In genomic region chr2:60033325-60033724, GRCh38 we compare ENCODE assay signal across 21 cellular contexts.
"Had no signal": no experiment of that assay in that cellular context is flagged by ENCODE, and none has a peak within 500 bp of the region (broad histone marks: within the 10 kb centered on the region; RNA-seq: fewer than 3 reads in every experiment).

No MANE protein-coding gene starts in this region.

- H3K4me3 ChIP-seq: lung, psoas muscle, right lobe of liver, tibial artery, upper lobe of left lung, vagina had no signal

- H3K27ac ChIP-seq: foreskin keratinocyte, neutrophil, psoas muscle, right lobe of liver, tibial artery, upper lobe of left lung, vagina had no signal

- H3K36me3 ChIP-seq: neutrophil, right lobe of liver, tibial artery, upper lobe of left lung, vagina had no signal

- FAIRE-seq: kidney had no signal

- DNase-seq: effector memory CD8-positive, alpha-beta T cell; foreskin keratinocyte; immature natural killer cell; kidney; left cardiac atrium; left ventricle myocardium superior; mesendoderm; naive thymus-derived CD8-positive, alpha-beta T cell; psoas muscle; retina; right lobe of liver; stimulated activated CD4-positive, alpha-beta T cell treated with anti-CD3 and anti-CD28 coated beads, Interleukin-4, amount 100 ng/mL, for 1 hour; stimulated activated CD8-positive, alpha-beta memory T cell treated with anti-CD3 and anti-CD28 coated beads, Interleukin-4, amount 100 ng/mL, for 48 hours; tibial artery; upper lobe of left lung had no signal

- H3K4me3 Mint-ChIP-seq: dendritic cell treated with granulocyte-macrophage colony-stimulating factor and Interleukin-4, amounts not matched to agents 40 ng/mL and 50 ng/mL, for 4 days; effector memory CD8-positive, alpha-beta T cell; immature natural killer cell; naive thymus-derived CD8-positive, alpha-beta T cell; stimulated activated effector memory CD8-positive, alpha-beta T cell treated with anti-CD3 and anti-CD28 coated beads, Interleukin-12 subunit alpha, Interleukin-12 subunit beta, amount 100 ng/mL, for 72 hours; stimulated activated naive CD8-positive, alpha-beta T cell treated with anti-CD3 and anti-CD28 coated beads, Interleukin-15, Interleukin-2, amounts not matched to agents 100 ng/mL and 50 ng/mL, for 24 hours had no signal

- H3K9me3 ChIP-seq: neutrophil, right lobe of liver, vagina had no signal

- H3K27ac Mint-ChIP-seq: dendritic cell treated with granulocyte-macrophage colony-stimulating factor and Interleukin-4, amounts not matched to agents 40 ng/mL and 50 ng/mL, for 4 days; effector memory CD8-positive, alpha-beta T cell; immature natural killer cell; naive thymus-derived CD8-positive, alpha-beta T cell; stimulated activated effector memory CD8-positive, alpha-beta T cell treated with anti-CD3 and anti-CD28 coated beads, Interleukin-12 subunit alpha, Interleukin-12 subunit beta, amount 100 ng/mL, for 72 hours; stimulated activated naive CD8-positive, alpha-beta T cell treated with anti-CD3 and anti-CD28 coated beads, Interleukin-15, Interleukin-2, amounts not matched to agents 100 ng/mL and 50 ng/mL, for 24 hours had no signal

- ATAC-seq: effector memory CD8-positive, alpha-beta T cell; foreskin keratinocyte; left cardiac atrium; left ventricle myocardium superior; naive thymus-derived CD8-positive, alpha-beta T cell; psoas muscle; right lobe of liver; stimulated activated effector memory CD8-positive, alpha-beta T cell treated with anti-CD3 and anti-CD28 coated beads, Interleukin-12 subunit alpha, Interleukin-12 subunit beta, amount 100 ng/mL, for 72 hours had no signal

- H3K27me3 Mint-ChIP-seq: dendritic cell treated with granulocyte-macrophage colony-stimulating factor and Interleukin-4, amounts not matched to agents 40 ng/mL and 50 ng/mL, for 4 days; effector memory CD8-positive, alpha-beta T cell; naive thymus-derived CD8-positive, alpha-beta T cell; stimulated activated naive CD8-positive, alpha-beta T cell treated with anti-CD3 and anti-CD28 coated beads, Interleukin-15, Interleukin-2, amounts not matched to agents 100 ng/mL and 50 ng/mL, for 24 hours had no signal

- H3K4me1 ChIP-seq: psoas muscle, right lobe of liver, tibial artery, upper lobe of left lung, vagina had no signal

- H3K36me3 Mint-ChIP-seq: immature natural killer cell; stimulated activated effector memory CD8-positive, alpha-beta T cell treated with anti-CD3 and anti-CD28 coated beads, Interleukin-12 subunit alpha, Interleukin-12 subunit beta, amount 100 ng/mL, for 72 hours had no signal

- H3K4me1 Mint-ChIP-seq: immature natural killer cell; stimulated activated effector memory CD8-positive, alpha-beta T cell treated with anti-CD3 and anti-CD28 coated beads, Interleukin-12 subunit alpha, Interleukin-12 subunit beta, amount 100 ng/mL, for 72 hours had no signal

- H3K27me3 ChIP-seq: foreskin keratinocyte, neutrophil, right lobe of liver, tibial artery, upper lobe of left lung, vagina had no signal
